17 cellular contexts compared by ENCODE assay signal in genomic region chr2:100909571-100909970, GRCh38.
"Had no signal": no experiment of that assay in that cellular context is flagged by ENCODE, and none has a peak within 500 bp of the region (broad histone marks: within the 10 kb centered on the region; RNA-seq: fewer than 3 reads in every experiment).

No MANE protein-coding gene starts in this region.

- H3K27ac Mint-ChIP-seq: activated B cell treated with CpG ODN at 0.5 μM for 24 hours; activated CD4-positive, alpha-beta T cell treated with anti-CD3 and anti-CD28 coated beads, Interleukin-2, amount 10 ng/mL, durations not matched to agents 24 days and 14 days; activated naive CD4-positive, alpha-beta T cell treated with anti-CD3 and anti-CD28 coated beads, Interleukin-2, amount 50 U/mL, for 24 hours; activated T-helper 2 cell treated with anti-CD3 and anti-CD28 coated beads, Interferon-gamma antibody, Interleukin-2, Interleukin-4, amounts not matched to agents 10 μg/mL and 5 μg/mL and 100 μg/mL, durations not matched to agents 14 hours and 24 hours and 36 hours; immature natural killer cell; stimulated activated naive CD8-positive, alpha-beta T cell treated with anti-CD3 and anti-CD28 coated beads, Interleukin-15, Interleukin-2, amounts not matched to agents 100 ng/mL and 50 ng/mL, for 24 hours; T-helper 1 cell treated with Interleukin-12 subunit alpha and Interleukin-12 subunit beta and Interleukin-4 antibody, amounts not matched to agents 30 μg/mL and 1 μg/mL, for 36 hours had no signal

- H3K9me3 ChIP-seq: prostate gland, testis, uterus had no signal

- DNase-seq: activated B cell treated with CpG ODN at 0.5 μM for 24 hours; activated CD4-positive, alpha-beta T cell treated with anti-CD3 and anti-CD28 coated beads, Interleukin-2, amount 10 ng/mL, durations not matched to agents 24 days and 14 days; activated CD8-positive, alpha-beta memory T cell treated with anti-CD3 and anti-CD28 coated beads for 24 hours; dermis blood vessel endothelial cell; immature natural killer cell; left cardiac atrium; naive B cell; nucleus accumbens; stimulated activated CD4-positive, alpha-beta T cell treated with anti-CD3 and anti-CD28 coated beads, Interleukin-4, amount 100 ng/mL, for 24 hours; testis; uterus had no signal

- H3K9me3 Mint-ChIP-seq: activated B cell treated with CpG ODN at 0.5 μM for 24 hours; activated CD4-positive, alpha-beta T cell treated with anti-CD3 and anti-CD28 coated beads, Interleukin-2, amount 10 ng/mL, durations not matched to agents 24 days and 14 days; activated naive CD4-positive, alpha-beta T cell treated with anti-CD3 and anti-CD28 coated beads, Interleukin-2, amount 50 U/mL, for 24 hours; activated T-helper 2 cell treated with anti-CD3 and anti-CD28 coated beads, Interferon-gamma antibody, Interleukin-2, Interleukin-4, amounts not matched to agents 10 μg/mL and 5 μg/mL and 100 μg/mL, durations not matched to agents 14 hours and 24 hours and 36 hours; immature natural killer cell; stimulated activated naive CD8-positive, alpha-beta T cell treated with anti-CD3 and anti-CD28 coated beads, Interleukin-15, Interleukin-2, amounts not matched to agents 100 ng/mL and 50 ng/mL, for 24 hours; T-helper 1 cell treated with Interleukin-12 subunit alpha and Interleukin-12 subunit beta and Interleukin-4 antibody, amounts not matched to agents 30 μg/mL and 1 μg/mL, for 36 hours had no signal

- H3K36me3 Mint-ChIP-seq: activated naive CD4-positive, alpha-beta T cell treated with anti-CD3 and anti-CD28 coated beads, Interleukin-2, amount 50 U/mL, for 24 hours; immature natural killer cell had no signal

- H3K27ac ChIP-seq: prostate gland, testis, uterus had no signal

- H3K4me3 Mint-ChIP-seq: activated B cell treated with CpG ODN at 0.5 μM for 24 hours; activated CD4-positive, alpha-beta T cell treated with anti-CD3 and anti-CD28 coated beads, Interleukin-2, amount 10 ng/mL, durations not matched to agents 24 days and 14 days; activated naive CD4-positive, alpha-beta T cell treated with anti-CD3 and anti-CD28 coated beads, Interleukin-2, amount 50 U/mL, for 24 hours; immature natural killer cell; naive B cell; stimulated activated naive CD8-positive, alpha-beta T cell treated with anti-CD3 and anti-CD28 coated beads, Interleukin-15, Interleukin-2, amounts not matched to agents 100 ng/mL and 50 ng/mL, for 24 hours; T-helper 1 cell treated with Interleukin-12 subunit alpha and Interleukin-12 subunit beta and Interleukin-4 antibody, amounts not matched to agents 30 μg/mL and 1 μg/mL, for 36 hours had no signal

- H3K36me3 ChIP-seq: prostate gland, uterus had no signal

- H3K4me1 Mint-ChIP-seq: activated B cell treated with CpG ODN at 0.5 μM for 24 hours, immature natural killer cell, naive B cell had no signal

- ATAC-seq: esophagus mucosa had no signal

- H3K27me3 ChIP-seq: testis, uterus had no signal

- H3K27me3 Mint-ChIP-seq: activated CD4-positive, alpha-beta T cell treated with anti-CD3 and anti-CD28 coated beads, Interleukin-2, amount 10 ng/mL, durations not matched to agents 24 days and 14 days; activated naive CD4-positive, alpha-beta T cell treated with anti-CD3 and anti-CD28 coated beads, Interleukin-2, amount 50 U/mL, for 24 hours had no signal

- H3K4me3 ChIP-seq: prostate gland, testis, uterus had no signal

- H3K4me1 ChIP-seq: prostate gland, testis, uterus had no signal
